Comparison of ENCODE assay signal across 8 cellular contexts in genomic region chr10:24723386-24723787, GRCh38. TPM values are rescaled to one million over a fixed set of nuclear protein-coding genes. Genes with fewer than 3 reads are reported as not detected.
DNase-seq lines count a peak whose midpoint lies in the region; FAIRE-seq and TF ChIP-seq lines count a peak whose summit lies in the region.

No MANE protein-coding gene starts in this region.

- no peaks in the 10 kb centered on the region for H3K9me3 ChIP-seq in MG63
- H3K9me3 ChIP-seq in adipocyte (ENCODE audit: control insufficient read depth, low read length): no peaks in the 10 kb centered on the region
- H3K9me3 ChIP-seq in kidney (ENCODE audit: control insufficient read depth in 1 of 2, low read length in 2 of 2): no peaks in the 10 kb centered on the region

- TF ChIP-seq CTCF in kidney (IDR thresholded peaks at IDR 0.05; ENCODE audit: borderline replicate concordance, extremely low read depth, insufficient read depth): no peak

- TF ChIP-seq POLR2A in GM12891 (IDR thresholded peaks at IDR 0.05; ENCODE audit: low read depth, low read length): no peak

- peaks cover 16% of the 10 kb centered on the region; the same call in 1 of the 2 replicates for H3K27me3 ChIP-seq in H7 (ENCODE audit: control insufficient read depth, insufficient read depth, low read length)
- H3K27me3 ChIP-seq in MG63: no peaks in the 10 kb centered on the region
- no peaks in the 10 kb centered on the region for H3K27me3 ChIP-seq in adipocyte (replicated peaks; ENCODE audit: control insufficient read depth, insufficient read depth, low read length)

- DNase-seq in GM12891 (ENCODE audit: insufficient read length, low spot score): peak; percentile 33
- DNase-seq in H7: peak; percentile 90
- DNase-seq in MG63: no peak
- no peak for DNase-seq in adipocyte (ENCODE audit: low read depth)
- DNase-seq in kidney: no peak
- DNase-seq in substantia nigra (lab: John Stamatoyannopoulos, UW): peak in 9 of 49 donors; percentile 46 to 81 (median 68)
- DNase-seq in activated CD4-positive, CD25-positive, alpha-beta regulatory T cell (lab: John Stamatoyannopoulos, UW): no peak
- no peak for DNase-seq in hippocampal formation (lab: John Stamatoyannopoulos, UW)

- no peaks in the 10 kb centered on the region for H3K36me3 ChIP-seq in H7 (replicated peaks; ENCODE audit: control insufficient read depth, insufficient read depth, low read length)
- H3K36me3 ChIP-seq in MG63: peaks cover 20% of the 10 kb centered on the region
- H3K36me3 ChIP-seq in adipocyte (ENCODE audit: control insufficient read depth, insufficient read depth, low read length, severe bottlenecking): peaks cover 5% of the 10 kb centered on the region
- no peaks in the 10 kb centered on the region for H3K36me3 ChIP-seq in kidney (ENCODE audit: control insufficient read depth in 1 of 2, insufficient read depth in 2 of 2, low read length in 2 of 2)

- peak overlapping the region; percentile 98 for H3K9ac ChIP-seq in adipocyte (ENCODE audit: low read length)
- no peak overlapping the region for H3K9ac ChIP-seq in kidney (ENCODE audit: low read length in 2 of 2)

- H3K27ac ChIP-seq in kidney (ENCODE audit: low read depth in 2 of 2, low read length in 2 of 2) (peak overlapping the region; percentile 58 to 97), substantia nigra (ENCODE audit: low read depth, low read length, poor library complexity, severe bottlenecking) (peak overlapping the region; percentile 96)

- intact Hi-C loops in kidney (cut with DNase I): no loop called here

- H3K4me1 ChIP-seq in adipocyte (ENCODE audit: control insufficient read depth, insufficient read depth, low read length) (peaks cover 30% of the 10 kb centered on the region), kidney (ENCODE audit: control insufficient read depth in 1 of 2, insufficient read depth in 1 of 2, low read depth in 1 of 2, low read length in 2 of 2) (peaks cover 16 to 17% of the 10 kb centered on the region in 2 donors)

- H3K4me3 ChIP-seq in H7 (ENCODE audit: insufficient read depth, low read depth, low read length) (peak overlapping the region; percentile 66), MG63 (peak overlapping the region; percentile 71), adipocyte (ENCODE audit: low read length) (peak overlapping the region; percentile 97), kidney (ENCODE audit: low read length in 2 of 2) (peak overlapping the region in 1 of 2 donors; percentile 82)

- FAIRE-seq in GM12891 (lab: Jason Lieb, UNC) (no peak), kidney (lab: Jason Lieb, UNC) (no peak)

TF ChIP-seq in GM12891, 5 proteins besides CTCF, POLR2A, EP300 and RAD21:
- TF ChIP-seq SPI1 (IDR thresholded peaks at IDR 0.05; ENCODE audit: low read depth, low read length) (no peak), POU2F2 (IDR thresholded peaks at IDR 0.05; ENCODE audit: low read depth, low read length) (no peak), TAF1 (IDR thresholded peaks at IDR 0.05; ENCODE audit: low read depth, low read length) (no peak), PAX5 (IDR thresholded peaks at IDR 0.05; ENCODE audit: insufficient read depth, low read length, severe bottlenecking) (no peak), POLR2AphosphoS5 (IDR thresholded peaks at IDR 0.05; ENCODE audit: low read depth, low read length) (no peak)

RNA-seq across cellular contexts. Expression of gene ARHGAP21, which starts 0.3 kb away (rescaled TPM):
- polyA plus RNA-seq in GM12891 (2012; ENCODE audit: low read depth, missing spikeins): 7.2 TPM
- 31.5 and 49.5 TPM in 2 replicates for total RNA-seq in H7 (2014; rRNA removed; shearing (Covaris generic))
- total RNA-seq in MG63 (2014; rRNA removed; shearing (Covaris generic); ENCODE audit: low replicate concordance): 29.1 and 48.7 TPM in 2 replicates
- 74.3 TPM for total RNA-seq in kidney
- polyA plus RNA-seq in kidney (ENCODE audit: insufficient read depth, low read depth, low replicate concordance): 12.7 TPM

Comparison
In these comparisons a context has a peak if more than half of its experiments do, and no peak if none do; other contexts are left out.
1. DNase-seq: peak in GM12891 (single experiment) and H7 (single experiment); none in MG63 (single experiment), adipocyte (single experiment), kidney (single experiment), activated CD4-positive, CD25-positive, alpha-beta regulatory T cell (0 of 4) and hippocampal formation (0 of 2).